ENCODE assay signal across 16 cellular contexts in the genomic region with DNA sequence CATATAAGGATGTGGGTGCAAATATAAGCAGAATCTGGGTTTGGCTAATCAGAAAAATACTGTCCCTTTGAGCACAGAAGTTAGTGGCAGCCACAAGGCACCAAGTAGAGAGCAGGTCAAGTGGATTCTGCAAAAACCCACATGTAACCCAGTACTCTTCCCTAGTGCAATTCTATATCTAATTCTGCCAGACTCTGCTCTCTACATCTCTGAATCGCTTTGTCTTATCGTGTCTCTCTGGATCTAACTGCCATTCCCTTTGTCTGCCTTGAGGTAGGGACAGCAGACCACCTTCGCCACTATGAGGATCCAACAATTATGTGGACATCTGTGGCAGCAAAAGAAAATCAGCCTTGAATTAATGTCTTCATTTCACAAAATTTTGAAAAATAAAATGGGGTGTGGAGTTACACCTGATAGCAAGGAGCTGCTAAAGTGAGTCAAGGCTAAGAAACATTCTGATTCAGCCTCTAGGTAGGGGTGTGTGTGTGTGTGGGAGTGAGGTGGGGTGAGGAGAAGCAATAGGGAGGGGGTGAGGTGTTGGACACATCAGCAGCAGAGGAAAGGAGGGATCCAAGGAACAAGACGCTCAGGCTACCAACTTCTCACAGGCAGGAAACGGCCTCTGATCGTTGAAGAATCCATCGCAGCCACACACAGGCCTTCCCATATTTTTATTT. TPM values are rescaled to one million over a fixed set of nuclear protein-coding genes. Genes with fewer than 3 reads are reported as not detected.
"Had no signal": no experiment of that assay in that cellular context is flagged by ENCODE, and none has a peak within 500 bp of the region (broad histone marks: within the 10 kb centered on the region; RNA-seq: fewer than 3 reads in every experiment).

No MANE protein-coding gene starts in this region.

- H3K4me1 Mint-ChIP-seq: activated B cell treated with CpG ODN at 0.5 μM for 24 hours; activated CD4-positive, alpha-beta T cell treated with anti-CD3 and anti-CD28 coated beads, Interleukin-2, amount 10 ng/mL, durations not matched to agents 24 days and 14 days; activated naive CD4-positive, alpha-beta T cell treated with anti-CD3 and anti-CD28 coated beads, Interleukin-2, amount 10 ng/mL, durations not matched to agents 7 days and 5 days; mesothelial cell of epicardium had no signal

- H3K4me3 Mint-ChIP-seq: activated B cell treated with CpG ODN at 0.5 μM for 24 hours; activated CD4-positive, alpha-beta T cell treated with anti-CD3 and anti-CD28 coated beads, Interleukin-2, amount 10 ng/mL, durations not matched to agents 24 days and 14 days; activated naive CD4-positive, alpha-beta T cell treated with anti-CD3 and anti-CD28 coated beads, Interleukin-2, amount 10 ng/mL, durations not matched to agents 7 days and 5 days; mesothelial cell of epicardium; T-helper 1 cell treated with Interleukin-12 subunit alpha and Interleukin-12 subunit beta and Interleukin-4 antibody, amounts not matched to agents 30 μg/mL and 1 μg/mL, for 36 hours had no signal

- ATAC-seq: gastroesophageal sphincter; SK-N-SH treated with all-trans-retinoic acid at 6 μM for 48 hours; stimulated activated naive CD8-positive, alpha-beta T cell treated with anti-CD3 and anti-CD28 coated beads, Interleukin-15, Interleukin-2, amounts not matched to agents 100 U/mL and 50 U/mL, for 24 hours; upper lobe of right lung had no signal

- H3K4me3 ChIP-seq: esophagus squamous epithelium, gastroesophageal sphincter, hepatocyte, sigmoid colon, upper lobe of right lung had no signal

- H2AFZ ChIP-seq: hepatocyte had no signal

- H3K9me3 Mint-ChIP-seq: activated CD4-positive, alpha-beta T cell treated with anti-CD3 and anti-CD28 coated beads, Interleukin-2, amount 10 ng/mL, durations not matched to agents 24 days and 14 days; activated naive CD4-positive, alpha-beta T cell treated with anti-CD3 and anti-CD28 coated beads, Interleukin-2, amount 10 ng/mL, durations not matched to agents 7 days and 5 days; T-helper 1 cell treated with Interleukin-12 subunit alpha and Interleukin-12 subunit beta and Interleukin-4 antibody, amounts not matched to agents 30 μg/mL and 1 μg/mL, for 36 hours had no signal

- H3K27ac ChIP-seq: esophagus squamous epithelium, gastroesophageal sphincter, hepatocyte, neutrophil, sigmoid colon, upper lobe of right lung had no signal

- H3K36me3 ChIP-seq: esophagus squamous epithelium, gastroesophageal sphincter, neutrophil, sigmoid colon, upper lobe of right lung had no signal

- H3K27me3 Mint-ChIP-seq: activated naive CD4-positive, alpha-beta T cell treated with anti-CD3 and anti-CD28 coated beads, Interleukin-2, amount 10 ng/mL, durations not matched to agents 7 days and 5 days had no signal

- H3K27me3 ChIP-seq: esophagus squamous epithelium, gastroesophageal sphincter, hepatocyte, sigmoid colon, upper lobe of right lung had no signal

- H3K9me3 ChIP-seq: esophagus squamous epithelium, neutrophil, sigmoid colon, upper lobe of right lung had no signal

- H3K79me2 ChIP-seq: hepatocyte had no signal

- H3K4me2 ChIP-seq: hepatocyte had no signal

- H3K27ac Mint-ChIP-seq: activated B cell treated with CpG ODN at 0.5 μM for 24 hours; activated CD4-positive, alpha-beta T cell treated with anti-CD3 and anti-CD28 coated beads, Interleukin-2, amount 10 ng/mL, durations not matched to agents 24 days and 14 days; activated naive CD4-positive, alpha-beta T cell treated with anti-CD3 and anti-CD28 coated beads, Interleukin-2, amount 10 ng/mL, durations not matched to agents 7 days and 5 days; mesothelial cell of epicardium; progenitor cell of endocrine pancreas; T-helper 1 cell treated with Interleukin-12 subunit alpha and Interleukin-12 subunit beta and Interleukin-4 antibody, amounts not matched to agents 30 μg/mL and 1 μg/mL, for 36 hours had no signal

- H3K36me3 Mint-ChIP-seq: activated naive CD4-positive, alpha-beta T cell treated with anti-CD3 and anti-CD28 coated beads, Interleukin-2, amount 10 ng/mL, durations not matched to agents 7 days and 5 days had no signal

- H3K4me1 ChIP-seq: esophagus squamous epithelium, gastroesophageal sphincter, sigmoid colon, upper lobe of right lung had no signal

- DNase-seq: activated B cell treated with CpG ODN at 0.5 μM for 24 hours; activated CD8-positive, alpha-beta memory T cell treated with anti-CD3 and anti-CD28 coated beads for 24 hours; activated naive CD4-positive, alpha-beta T cell treated with anti-CD3 and anti-CD28 coated beads, Interleukin-2, amount 10 ng/mL, durations not matched to agents 7 days and 5 days; esophagus squamous epithelium; sigmoid colon; stimulated activated CD4-positive, alpha-beta T cell treated with anti-CD3 and anti-CD28 coated beads, Interleukin-2, amount 100 ng/mL, for 48 hours; stimulated activated naive CD8-positive, alpha-beta T cell treated with anti-CD3 and anti-CD28 coated beads, Interleukin-15, Interleukin-2, amounts not matched to agents 100 U/mL and 50 U/mL, for 24 hours; upper lobe of right lung had no signal

RNA-seq across cellular contexts. Expression of gene ZNF366, which starts 33.7 kb away (rescaled TPM):
- total RNA-seq: activated B cell treated with CpG ODN at 0.5 μM for 24 hours; activated CD4-positive, alpha-beta T cell treated with anti-CD3 and anti-CD28 coated beads, Interleukin-2, amount 10 ng/mL, durations not matched to agents 24 days and 14 days; mesothelial cell of epicardium; progenitor cell of endocrine pancreas had no signal
- polyA plus RNA-seq: hepatocyte had no signal
